In the genomic region with DNA sequence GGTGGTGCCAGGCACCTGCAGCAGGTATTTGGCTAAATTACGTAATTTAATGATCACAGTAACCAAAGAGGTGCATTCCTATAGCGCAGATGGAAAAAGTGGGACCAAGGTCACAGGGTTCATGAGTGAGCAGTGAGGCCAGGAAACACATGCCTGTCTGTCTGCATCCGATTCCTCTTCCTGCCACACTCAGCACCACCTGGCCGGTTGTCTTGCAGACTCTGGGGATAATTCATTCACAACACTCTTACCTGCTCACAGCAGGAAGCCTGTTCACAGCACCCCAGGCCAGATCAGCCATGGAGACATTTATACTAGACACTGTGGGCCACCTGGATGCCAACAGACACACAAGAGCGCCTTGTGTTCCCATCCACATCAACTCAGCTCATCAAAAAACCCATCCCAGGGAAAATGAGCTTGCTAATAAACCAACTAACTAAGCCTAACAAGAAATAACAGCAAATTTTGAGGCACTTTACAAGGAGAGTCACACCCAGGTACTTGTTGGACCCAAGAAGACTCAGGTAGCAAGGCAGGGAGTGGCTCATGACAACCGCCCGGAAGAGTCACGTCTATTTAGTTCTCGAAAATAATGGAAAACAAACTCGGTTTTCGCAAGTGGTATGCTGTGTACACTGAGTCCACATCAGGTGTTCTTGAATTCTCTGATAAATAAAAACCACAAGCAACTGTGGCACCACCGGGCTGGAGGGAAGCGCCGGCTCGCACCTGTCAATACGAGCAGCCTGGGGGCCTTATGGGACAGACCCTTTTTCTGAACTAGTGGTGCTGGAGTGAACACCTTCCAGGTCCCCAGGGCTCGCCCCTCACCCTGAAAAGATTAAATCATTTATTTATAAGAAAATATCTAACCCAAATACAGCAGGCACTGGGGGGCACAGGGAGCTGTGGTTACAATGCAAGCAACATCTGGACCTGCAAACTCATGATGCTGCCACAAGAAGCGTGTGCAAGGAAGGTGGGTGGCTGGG, we compare ENCODE assay signal across 2 cellular contexts.
TF ChIP-seq lines count a peak whose summit lies in the region.

No MANE protein-coding gene starts in this region.

TF ChIP-seq in K562, 482 proteins besides CTCF, POLR2A, EP300 and RAD21:
- TF ChIP-seq PHB2 (IDR thresholded peaks at IDR 0.05; ENCODE audit: low read depth) = no peak
- no peak for TF ChIP-seq ZFP36 (IDR thresholded peaks at IDR 0.05; ENCODE audit: low read depth, low read length, partially characterized antibody)
- no peak for TF ChIP-seq NCOA6 (IDR thresholded peaks at IDR 0.05)
- no peak for TF ChIP-seq HEY1 (CRISPR knock-in tag; IDR thresholded peaks at IDR 0.05; ENCODE audit: borderline replicate concordance)
- TF ChIP-seq VEZF1 (CRISPR knock-in tag; IDR thresholded peaks at IDR 0.05) = no peak
- TF ChIP-seq, protein P1, sequence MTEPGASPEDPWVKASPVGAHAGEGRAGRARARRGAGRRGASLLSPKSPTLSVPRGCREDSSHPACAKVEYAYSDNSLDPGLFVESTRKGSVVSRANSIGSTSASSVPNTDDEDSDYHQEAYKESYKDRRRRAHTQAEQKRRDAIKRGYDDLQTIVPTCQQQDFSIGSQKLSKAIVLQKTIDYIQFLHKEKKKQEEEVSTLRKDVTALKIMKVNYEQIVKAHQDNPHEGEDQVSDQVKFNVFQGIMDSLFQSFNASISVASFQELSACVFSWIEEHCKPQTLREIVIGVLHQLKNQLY (CRISPR knock-in tag; conservative IDR thresholded peaks at IDR 0.05) = no peak
- no peak for TF ChIP-seq KAT7 (CRISPR knock-in tag; IDR thresholded peaks at IDR 0.05; ENCODE audit: borderline replicate concordance)
- no peak for TF ChIP-seq XRCC5 (IDR thresholded peaks at IDR 0.05; ENCODE audit: low read depth, low read length)
- no peak for TF ChIP-seq SP1 (CRISPR knock-in tag; IDR thresholded peaks at IDR 0.05)
- TF ChIP-seq CEBPZ (IDR thresholded peaks at IDR 0.05; ENCODE audit: borderline replicate concordance, low read depth, low read length) = no peak
- TF ChIP-seq RBM34 (IDR thresholded peaks at IDR 0.05; ENCODE audit: borderline replicate concordance, insufficient read depth, low read length) = no peak
- TF ChIP-seq KLF1 (tag; IDR thresholded peaks at IDR 0.05) = no peak
- no peak for TF ChIP-seq ZNF551 (CRISPR knock-in tag; IDR thresholded peaks at IDR 0.05)
- no peak for TF ChIP-seq ZNF175 (CRISPR knock-in tag; IDR thresholded peaks at IDR 0.05; ENCODE audit: low read depth)
- no peak for TF ChIP-seq ZNF75A (CRISPR knock-in tag; IDR thresholded peaks at IDR 0.05)
- TF ChIP-seq, protein P2, sequence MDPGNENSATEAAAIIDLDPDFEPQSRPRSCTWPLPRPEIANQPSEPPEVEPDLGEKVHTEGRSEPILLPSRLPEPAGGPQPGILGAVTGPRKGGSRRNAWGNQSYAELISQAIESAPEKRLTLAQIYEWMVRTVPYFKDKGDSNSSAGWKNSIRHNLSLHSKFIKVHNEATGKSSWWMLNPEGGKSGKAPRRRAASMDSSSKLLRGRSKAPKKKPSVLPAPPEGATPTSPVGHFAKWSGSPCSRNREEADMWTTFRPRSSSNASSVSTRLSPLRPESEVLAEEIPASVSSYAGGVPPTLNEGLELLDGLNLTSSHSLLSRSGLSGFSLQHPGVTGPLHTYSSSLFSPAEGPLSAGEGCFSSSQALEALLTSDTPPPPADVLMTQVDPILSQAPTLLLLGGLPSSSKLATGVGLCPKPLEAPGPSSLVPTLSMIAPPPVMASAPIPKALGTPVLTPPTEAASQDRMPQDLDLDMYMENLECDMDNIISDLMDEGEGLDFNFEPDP (CRISPR knock-in tag; IDR thresholded peaks at IDR 0.05) = no peak
- TF ChIP-seq NFIX (CRISPR knock-in tag; IDR thresholded peaks at IDR 0.05; ENCODE audit: low read depth) = no peak
- no peak for TF ChIP-seq ZNF445 (CRISPR knock-in tag; IDR thresholded peaks at IDR 0.05; ENCODE audit: low read depth)
- TF ChIP-seq, protein P3, sequence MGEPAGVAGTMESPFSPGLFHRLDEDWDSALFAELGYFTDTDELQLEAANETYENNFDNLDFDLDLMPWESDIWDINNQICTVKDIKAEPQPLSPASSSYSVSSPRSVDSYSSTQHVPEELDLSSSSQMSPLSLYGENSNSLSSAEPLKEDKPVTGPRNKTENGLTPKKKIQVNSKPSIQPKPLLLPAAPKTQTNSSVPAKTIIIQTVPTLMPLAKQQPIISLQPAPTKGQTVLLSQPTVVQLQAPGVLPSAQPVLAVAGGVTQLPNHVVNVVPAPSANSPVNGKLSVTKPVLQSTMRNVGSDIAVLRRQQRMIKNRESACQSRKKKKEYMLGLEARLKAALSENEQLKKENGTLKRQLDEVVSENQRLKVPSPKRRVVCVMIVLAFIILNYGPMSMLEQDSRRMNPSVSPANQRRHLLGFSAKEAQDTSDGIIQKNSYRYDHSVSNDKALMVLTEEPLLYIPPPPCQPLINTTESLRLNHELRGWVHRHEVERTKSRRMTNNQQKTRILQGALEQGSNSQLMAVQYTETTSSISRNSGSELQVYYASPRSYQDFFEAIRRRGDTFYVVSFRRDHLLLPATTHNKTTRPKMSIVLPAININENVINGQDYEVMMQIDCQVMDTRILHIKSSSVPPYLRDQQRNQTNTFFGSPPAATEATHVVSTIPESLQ (CRISPR knock-in tag; IDR thresholded peaks at IDR 0.05) = no peak
- TF ChIP-seq SETDB1 (IDR thresholded peaks at IDR 0.05; ENCODE audit: low read length) = no peak

TF ChIP-seq in SK-N-SH, 30 proteins besides CTCF, POLR2A, EP300 and RAD21:
- TF ChIP-seq GABPA (IDR thresholded peaks at IDR 0.05; ENCODE audit: low read depth) = no peak
- TF ChIP-seq MEF2A (IDR thresholded peaks at IDR 0.05; ENCODE audit: borderline replicate concordance, low read depth) = no peak
- no peak for TF ChIP-seq RCOR1 (IDR thresholded peaks at IDR 0.05; ENCODE audit: low read length)
- TF ChIP-seq, protein P4, sequence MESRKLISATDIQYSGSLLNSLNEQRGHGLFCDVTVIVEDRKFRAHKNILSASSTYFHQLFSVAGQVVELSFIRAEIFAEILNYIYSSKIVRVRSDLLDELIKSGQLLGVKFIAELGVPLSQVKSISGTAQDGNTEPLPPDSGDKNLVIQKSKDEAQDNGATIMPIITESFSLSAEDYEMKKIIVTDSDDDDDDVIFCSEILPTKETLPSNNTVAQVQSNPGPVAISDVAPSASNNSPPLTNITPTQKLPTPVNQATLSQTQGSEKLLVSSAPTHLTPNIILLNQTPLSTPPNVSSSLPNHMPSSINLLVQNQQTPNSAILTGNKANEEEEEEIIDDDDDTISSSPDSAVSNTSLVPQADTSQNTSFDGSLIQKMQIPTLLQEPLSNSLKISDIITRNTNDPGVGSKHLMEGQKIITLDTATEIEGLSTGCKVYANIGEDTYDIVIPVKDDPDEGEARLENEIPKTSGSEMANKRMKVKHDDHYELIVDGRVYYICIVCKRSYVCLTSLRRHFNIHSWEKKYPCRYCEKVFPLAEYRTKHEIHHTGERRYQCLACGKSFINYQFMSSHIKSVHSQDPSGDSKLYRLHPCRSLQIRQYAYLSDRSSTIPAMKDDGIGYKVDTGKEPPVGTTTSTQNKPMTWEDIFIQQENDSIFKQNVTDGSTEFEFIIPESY (IDR thresholded peaks at IDR 0.05; ENCODE audit: borderline replicate concordance, low read depth) = no peak
- TF ChIP-seq MXI1 (IDR thresholded peaks at IDR 0.05; ENCODE audit: low read depth, low read length) = no peak
- no peak for TF ChIP-seq CHD2 (IDR thresholded peaks at IDR 0.05; ENCODE audit: low read length, partially characterized antibody)
- no peak for TF ChIP-seq TCF12 (IDR thresholded peaks at IDR 0.05)
- TF ChIP-seq EZH2phosphoT487 (IDR thresholded peaks at IDR 0.05; ENCODE audit: borderline replicate concordance, low read depth) = no peak
- no peak for TF ChIP-seq NFIC (IDR thresholded peaks at IDR 0.05; ENCODE audit: borderline replicate concordance)
- TF ChIP-seq JUND (IDR thresholded peaks at IDR 0.05) = no peak
